Comparison of ENCODE assay signal across 25 cellular contexts in the genomic region with DNA sequence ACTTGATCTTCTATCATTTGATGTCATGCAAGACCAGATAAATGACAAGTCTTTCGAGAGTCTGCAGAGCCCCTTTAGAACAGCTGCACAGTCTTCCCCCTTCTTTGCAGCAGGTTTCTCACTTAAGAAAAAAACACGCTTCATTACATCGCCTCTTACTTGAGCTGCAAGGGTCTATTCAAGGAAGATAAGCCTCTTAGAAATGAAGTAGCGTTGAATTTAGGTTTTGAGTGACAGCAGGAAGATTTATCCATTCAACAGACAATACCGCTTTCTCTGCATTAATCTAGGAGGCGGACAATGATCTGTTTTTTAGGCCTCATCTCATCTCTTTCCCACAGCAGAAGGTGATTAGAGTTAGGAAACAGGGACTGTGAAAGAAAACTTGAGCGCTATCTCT.
"Had no signal": no experiment of that assay in that cellular context is flagged by ENCODE, and none has a peak within 500 bp of the region (broad histone marks: within the 10 kb centered on the region; RNA-seq: fewer than 3 reads in every experiment).

No MANE protein-coding gene starts in this region.

- H3K27me3 ChIP-seq: brain microvascular endothelial cell, left lung, right lobe of liver, uterus had no signal

- H3K27ac ChIP-seq: brain microvascular endothelial cell, left lung, neutrophil, right lobe of liver, thoracic aorta, uterus had no signal

- ATAC-seq: activated CD8-positive, alpha-beta T cell treated with anti-CD3 and anti-CD28 coated beads for 36 hours; activated T-cell treated with anti-CD3 and anti-CD28 coated beads, Interleukin-2, amount 50 U/mL, for 4 hours; activated T-helper 17 cell treated with anti-CD3 and anti-CD28 coated beads, Interleukin-2, amount 50 U/mL, for 72 hours; left lung; mucosa of descending colon; natural killer cell treated with Interleukin-12 subunit alpha and Interleukin-12 subunit beta and Interleukin-15 and Interleukin-18, amount 100 ng/mL, for 72 hours; right lobe of liver; stimulated activated naive CD8-positive, alpha-beta T cell treated with anti-CD3 and anti-CD28 coated beads, Interleukin-15, Interleukin-2, amounts not matched to agents 100 U/mL and 50 U/mL, for 24 hours; WTC11 had no signal

- H3K27ac Mint-ChIP-seq: activated CD8-positive, alpha-beta T cell treated with anti-CD3 and anti-CD28 coated beads for 36 hours; activated T-helper 17 cell treated with anti-CD3 and anti-CD28 coated beads, Interleukin-2, amount 50 U/mL, for 72 hours; natural killer cell treated with Interleukin-12 subunit alpha and Interleukin-12 subunit beta and Interleukin-15 and Interleukin-18, amount 100 ng/mL, for 72 hours; type B pancreatic cell; WTC11 had no signal

- H3K4me3 Mint-ChIP-seq: activated CD8-positive, alpha-beta T cell treated with anti-CD3 and anti-CD28 coated beads for 36 hours; activated T-cell treated with anti-CD3 and anti-CD28 coated beads, Interleukin-2, amount 50 U/mL, for 4 hours; activated T-helper 17 cell treated with anti-CD3 and anti-CD28 coated beads, Interleukin-2, amount 50 U/mL, for 72 hours; central memory CD8-positive, alpha-beta T cell; natural killer cell treated with Interleukin-12 subunit alpha and Interleukin-12 subunit beta and Interleukin-15 and Interleukin-18, amount 100 ng/mL, for 72 hours; type B pancreatic cell; WTC11 had no signal

- H3K9me3 ChIP-seq: left lung, mucosa of descending colon, neutrophil, right lobe of liver, thoracic aorta, uterus had no signal

- H3K36me3 Mint-ChIP-seq: natural killer cell treated with Interleukin-12 subunit alpha and Interleukin-12 subunit beta and Interleukin-15 and Interleukin-18, amount 100 ng/mL, for 72 hours; type B pancreatic cell; WTC11 had no signal

- H3K9me3 Mint-ChIP-seq: activated CD8-positive, alpha-beta T cell treated with anti-CD3 and anti-CD28 coated beads for 36 hours; activated T-cell treated with anti-CD3 and anti-CD28 coated beads, Interleukin-2, amount 50 U/mL, for 4 hours; activated T-helper 17 cell treated with anti-CD3 and anti-CD28 coated beads, Interleukin-2, amount 50 U/mL, for 72 hours; central memory CD8-positive, alpha-beta T cell; natural killer cell treated with Interleukin-12 subunit alpha and Interleukin-12 subunit beta and Interleukin-15 and Interleukin-18, amount 100 ng/mL, for 72 hours; type B pancreatic cell; WTC11 had no signal

- DNase-seq: activated CD4-positive, alpha-beta T cell treated with anti-CD3 and anti-CD28 coated beads for 1 hour; activated CD4-positive, alpha-beta T cell treated with anti-CD3 and anti-CD28 coated beads, Interleukin-2, amount 50 U/mL, for 1 hour; activated CD8-positive, alpha-beta T cell treated with anti-CD3 and anti-CD28 coated beads for 36 hours; activated gamma-delta T cell treated with Interleukin-2 at 50 U/mL for 16 hours; activated naive CD4-positive, alpha-beta T cell treated with anti-CD3 and anti-CD28 coated beads, Interleukin-2, amount 50 U/mL, for 16 hours; activated T-cell treated with anti-CD3 and anti-CD28 coated beads, Interleukin-2, amount 50 U/mL, for 4 hours; amniotic stem cell; brain microvascular endothelial cell; dermis blood vessel endothelial cell; effector CD4-positive, alpha-beta T cell; kidney glomerular epithelial cell; left lung; mesendoderm; mucosa of descending colon; right lobe of liver; stimulated activated CD4-positive, alpha-beta T cell treated with anti-CD3 and anti-CD28 coated beads, Interleukin-2, amount 100 ng/mL, for 48 hours; stimulated activated naive CD8-positive, alpha-beta T cell treated with anti-CD3 and anti-CD28 coated beads, Interleukin-15, Interleukin-2, amounts not matched to agents 100 U/mL and 50 U/mL, for 24 hours; uterus had no signal
